Comparison of ENCODE assay signal across 29 cellular contexts in genomic region chr6:113556775-113557174, GRCh38.
"Had no signal": no experiment of that assay in that cellular context is flagged by ENCODE, and none has a peak within 500 bp of the region (broad histone marks: within the 10 kb centered on the region; RNA-seq: fewer than 3 reads in every experiment).

No MANE protein-coding gene starts in this region.

- H3K27me3 Mint-ChIP-seq: naive B cell; stimulated activated naive B cell treated with anti-CD40 and anti-IgM and Interleukin-4, amounts not matched to agents 10 μg/mL and 1 μg/mL and 100 μg/mL, for 72 hours had no signal

- DNase-seq: hypothalamus; immature natural killer cell; left ventricle myocardium inferior; mesendoderm; naive B cell; natural killer cell; nephron progenitor cell; occipital lobe; ovary; right cardiac atrium; stimulated activated CD4-positive, alpha-beta T cell treated with anti-CD3 and anti-CD28 coated beads, Interleukin-12 subunit alpha, Interleukin-12 subunit beta, amount 100 ng/mL, for 4 hours; stimulated activated CD4-positive, alpha-beta T cell treated with anti-CD3 and anti-CD28 coated beads, Interleukin-15, amount 100 ng/mL, for 24 hours; stimulated activated CD4-positive, alpha-beta T cell treated with anti-CD3 and anti-CD28 coated beads, Interleukin-2, amount 100 ng/mL, for 24 hours; stimulated activated CD4-positive, alpha-beta T cell treated with anti-CD3 and anti-CD28 coated beads, Interleukin-4, amount 100 ng/mL, for 1 hour; stimulated activated naive B cell treated with anti-CD40 and anti-IgM and Interleukin-4, amounts not matched to agents 10 μg/mL and 1 μg/mL and 100 μg/mL, for 72 hours; stimulated activated naive CD8-positive, alpha-beta T cell treated with anti-CD3 and anti-CD28 coated beads, Interleukin-15, Interleukin-2, amounts not matched to agents 100 U/mL and 50 U/mL, for 24 hours; stomach; testis; thyroid gland; transverse colon; upper lobe of left lung had no signal

- H3K27me3 ChIP-seq: neural progenitor cell, neutrophil, ovary, stomach, testis, thyroid gland, transverse colon, upper lobe of left lung, vagina had no signal

- H3K9me3 ChIP-seq: left ventricle myocardium inferior, neutrophil, ovary, stomach, testis, thyroid gland, transverse colon, upper lobe of left lung, vagina had no signal

- H3K9me3 Mint-ChIP-seq: mesothelial cell of epicardium; nephron progenitor cell; neural progenitor cell; stimulated activated naive B cell treated with anti-CD40 and anti-IgM and Interleukin-4, amounts not matched to agents 10 μg/mL and 1 μg/mL and 100 μg/mL, for 72 hours had no signal

- ATAC-seq: natural killer cell; right cardiac atrium; sciatic nerve; stimulated activated naive B cell treated with anti-CD40 and anti-IgM and Interleukin-4, amounts not matched to agents 10 μg/mL and 1 μg/mL and 100 μg/mL, for 72 hours; stimulated activated naive CD8-positive, alpha-beta T cell treated with anti-CD3 and anti-CD28 coated beads, Interleukin-15, Interleukin-2, amounts not matched to agents 100 U/mL and 50 U/mL, for 24 hours had no signal

- H3K4me3 Mint-ChIP-seq: immature natural killer cell; mesothelial cell of epicardium; naive B cell; natural killer cell; nephron progenitor cell; neural progenitor cell; stimulated activated naive B cell treated with anti-CD40 and anti-IgM and Interleukin-4, amounts not matched to agents 10 μg/mL and 1 μg/mL and 100 μg/mL, for 72 hours had no signal

- H3K4me1 Mint-ChIP-seq: immature natural killer cell, natural killer cell had no signal

- H3K27ac ChIP-seq: left ventricle myocardium inferior, neural progenitor cell, neutrophil, ovary, skin epidermis, stomach, testis, thyroid gland, transverse colon, upper lobe of left lung, vagina had no signal

- H3K27ac Mint-ChIP-seq: immature natural killer cell; mesothelial cell of epicardium; naive B cell; natural killer cell; nephron progenitor cell; neural progenitor cell; progenitor cell of endocrine pancreas; stimulated activated naive B cell treated with anti-CD40 and anti-IgM and Interleukin-4, amounts not matched to agents 10 μg/mL and 1 μg/mL and 100 μg/mL, for 72 hours had no signal

- H3K9ac ChIP-seq: neural progenitor cell had no signal

- H3K36me3 Mint-ChIP-seq: immature natural killer cell; mesothelial cell of epicardium; naive B cell; natural killer cell; stimulated activated naive B cell treated with anti-CD40 and anti-IgM and Interleukin-4, amounts not matched to agents 10 μg/mL and 1 μg/mL and 100 μg/mL, for 72 hours had no signal

- H3K36me3 ChIP-seq: left ventricle myocardium inferior, neural progenitor cell, neutrophil, ovary, stomach, thyroid gland, transverse colon, upper lobe of left lung, vagina had no signal

- H3K4me1 ChIP-seq: left ventricle myocardium inferior, testis, thyroid gland, upper lobe of left lung had no signal

- H3K4me3 ChIP-seq: left ventricle myocardium inferior, lung, neural progenitor cell, ovary, skin epidermis, stomach, testis, thyroid gland, transverse colon, upper lobe of left lung, vagina had no signal

- H3K4me2 ChIP-seq: neural progenitor cell had no signal
